ENCODE assay signal across 1 cellular context in the genomic region with DNA sequence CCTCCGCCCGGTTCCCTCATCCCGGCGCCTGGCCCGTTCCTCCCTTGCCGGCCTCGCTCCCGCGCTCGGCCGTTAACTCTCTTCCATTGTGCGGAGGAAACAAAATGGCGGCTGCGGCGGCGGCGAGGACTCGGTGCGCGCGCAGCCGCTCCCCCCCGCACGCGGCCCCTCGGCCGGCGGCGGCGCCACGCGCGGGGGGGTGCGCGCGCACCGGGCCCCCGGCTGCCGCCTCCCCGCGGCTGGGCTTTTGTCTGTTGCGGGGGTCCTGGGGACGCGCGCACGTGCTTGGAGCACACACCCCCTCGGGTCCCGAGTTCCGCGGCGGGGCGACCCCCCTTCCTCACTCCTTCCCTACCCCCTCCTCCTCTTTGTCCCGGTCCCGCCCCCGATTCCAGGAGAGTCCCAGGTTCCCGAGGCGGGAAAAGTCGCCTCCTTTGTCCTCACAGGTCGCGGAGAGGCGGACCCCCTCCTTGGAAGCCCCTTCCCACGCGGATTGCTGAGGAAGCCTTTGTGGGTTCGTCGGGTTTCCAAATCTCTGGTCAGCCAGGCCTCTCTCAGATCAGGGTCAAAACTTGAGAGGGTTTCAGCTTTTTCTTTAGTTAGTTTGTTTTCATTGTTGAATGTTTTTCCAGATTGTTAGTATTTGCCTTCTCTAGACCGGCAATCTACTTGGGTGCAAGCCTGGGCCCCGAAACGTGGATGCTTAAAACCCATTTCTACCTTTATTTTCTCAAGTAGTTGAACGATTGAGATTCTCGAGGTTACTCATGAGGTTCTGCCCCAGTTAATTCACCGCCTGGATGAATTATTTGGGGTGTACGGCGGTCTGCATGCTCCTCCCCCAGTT.
TF ChIP-seq lines count a peak whose summit lies in the region.

No MANE protein-coding gene starts in this region.

TF ChIP-seq in H1, 55 proteins besides CTCF, POLR2A, EP300 and RAD21:
- 0 out of 2 replicates have a peak, but pooled peaks have one; percentile 10 for TF ChIP-seq CREB1 (IDR thresholded peaks at IDR 0.05)
- 0 out of 2 replicates have a peak, but pooled peaks have one; percentile 7 for TF ChIP-seq E2F6 (IDR thresholded peaks at IDR 0.05)
- TF ChIP-seq TAF1 (IDR thresholded peaks at IDR 0.05; ENCODE audit: low read depth, low read length) = peak; percentile 88
- no peak for TF ChIP-seq KDM1A (IDR thresholded peaks at IDR 0.05; ENCODE audit: borderline replicate concordance, low read length)
- TF ChIP-seq MAX (IDR thresholded peaks at IDR 0.05) = peak; percentile 89
- no peak for TF ChIP-seq CBX5 (IDR thresholded peaks at IDR 0.05; ENCODE audit: low read depth, low read length)
- TF ChIP-seq TBP (IDR thresholded peaks at IDR 0.05; ENCODE audit: low read depth, low read length) = peak; percentile 60
- no peak for TF ChIP-seq NANOG (IDR thresholded peaks at IDR 0.05; ENCODE audit: insufficient read depth, low read depth, low read length, poor library complexity, severe bottlenecking)
- peak; percentile 84 for TF ChIP-seq TAF7 (optimal IDR thresholded peaks at IDR 0.05; ENCODE audit: borderline replicate concordance, low read depth, low read length)
- peak in 1 of 2 experiments; percentile 47; a peak in 2 of 4 replicates for TF ChIP-seq SIN3A (conservative IDR thresholded peaks at IDR 0.05 in 1 of 2, IDR thresholded peaks at IDR 0.05 in 1 of 2; ENCODE audit: low read depth in 1 of 2, low read length in 2 of 2)
- no peak for TF ChIP-seq EZH2 (IDR thresholded peaks at IDR 0.05; ENCODE audit: low read depth, low read length, severe bottlenecking)
- 0 out of 2 replicates have a peak, but pooled peaks have one; percentile 6 for TF ChIP-seq CHD1 (IDR thresholded peaks at IDR 0.05; ENCODE audit: low read depth, low read length)
- peak; percentile 81 for TF ChIP-seq POLR2AphosphoS5 (IDR thresholded peaks at IDR 0.05; ENCODE audit: low read depth, low read length)
- peak; percentile 43; the same call in 1 of the 2 replicates for TF ChIP-seq SP4 (IDR thresholded peaks at IDR 0.05; ENCODE audit: low read length)
- TF ChIP-seq EGR1 (IDR thresholded peaks at IDR 0.05; ENCODE audit: borderline replicate concordance, low read depth, low read length) = 0 out of 2 replicates have a peak, but pooled peaks have one; percentile 6
- peak; percentile 94 for TF ChIP-seq YY1 (IDR thresholded peaks at IDR 0.05; ENCODE audit: low read depth, low read length)
- TF ChIP-seq PHF8 (conservative IDR thresholded peaks at IDR 0.05; ENCODE audit: low read depth, low read length) = peak; percentile 74
